In the genomic region with DNA sequence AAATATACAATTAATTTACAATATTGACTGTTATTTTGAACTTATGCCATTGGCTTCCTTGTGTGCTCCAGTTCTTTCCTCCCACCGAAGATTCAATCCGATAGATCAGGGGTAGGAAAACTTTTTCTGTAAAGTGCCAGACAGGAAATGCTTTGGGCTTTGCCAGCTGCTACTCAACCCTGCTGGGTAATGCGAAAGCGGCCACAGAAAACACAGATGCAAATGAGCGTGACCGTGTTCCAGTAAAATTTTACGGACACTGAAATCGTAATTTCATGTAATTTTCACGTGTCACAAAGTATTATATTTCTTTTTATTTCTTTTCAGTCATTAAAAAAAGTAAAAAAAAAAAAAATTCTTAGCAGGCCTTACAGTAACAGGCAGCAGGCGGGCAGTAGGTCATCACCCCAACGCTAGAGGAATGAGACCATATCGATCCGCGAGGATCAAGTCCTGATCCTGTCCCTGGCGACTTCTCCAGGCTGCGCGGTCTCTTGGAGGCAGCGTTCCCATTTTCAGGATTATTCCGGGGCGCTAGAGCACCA, we compare ENCODE assay signal across 8 cellular contexts. TPM values are rescaled to one million over a fixed set of nuclear protein-coding genes. Genes with fewer than 3 reads are reported as not detected.
A peak's percentile ranks its signal among the peaks of the same experiment; 100 is the strongest.
DNase-seq lines count a peak whose midpoint lies in the region; ATAC-seq and TF ChIP-seq lines count a peak whose summit lies in the region.

No MANE protein-coding gene starts in this region.

- TSS peak; percentile 68 for BruUV-seq in Caco-2 (replicated peaks; lab: Mats Ljungman, UMichigan)

- no peaks in the 10 kb centered on the region for H3K27me3 ChIP-seq in Caco-2 (replicated peaks; ENCODE audit: control insufficient read depth, insufficient read depth, low read length)
- no peaks in the 10 kb centered on the region for H3K27me3 ChIP-seq in liver (ENCODE audit: control insufficient read depth in 4 of 4, insufficient read depth in 4 of 4, low read length in 3 of 4)

- TF ChIP-seq CTCF in Caco-2 (IDR thresholded peaks at IDR 0.05; ENCODE audit: insufficient read depth in 1 of 2, low read depth in 1 of 2, low read length in 1 of 2, severe bottlenecking in 1 of 2, unreplicated experiment in 1 of 2) (no peak), liver (IDR thresholded peaks at IDR 0.05; ENCODE audit: low read depth, low read length, missing input control) (no peak)

- H3K27me3 Mint-ChIP-seq in Caco-2 (ENCODE audit: insufficient read depth, unreplicated experiment): no peaks in the 10 kb centered on the region
- H3K27me3 Mint-ChIP-seq in stimulated activated naive B cell treated with anti-CD40 and anti-IgM and Interleukin-4, amounts not matched to agents 10 μg/mL and 1 μg/mL and 100 μg/mL, for 72 hours: no peaks in the 10 kb centered on the region

- H3K27ac Mint-ChIP-seq in Caco-2 (ENCODE audit: unreplicated experiment): no peak overlapping the region
- peak overlapping the region; percentile 84 for H3K27ac Mint-ChIP-seq in stimulated activated naive B cell treated with anti-CD40 and anti-IgM and Interleukin-4, amounts not matched to agents 10 μg/mL and 1 μg/mL and 100 μg/mL, for 72 hours

- TF ChIP-seq RAD21 in liver (IDR thresholded peaks at IDR 0.05): no peak

- intact Hi-C loops in Caco-2 (cut with micrococcal nuclease; ENCODE audit: unreplicated experiment): no loop called here

- H3K4me3 ChIP-seq in Caco-2 (ENCODE audit: low read depth, low read length): peak overlapping the region; percentile 56
- H3K4me3 ChIP-seq in liver (ENCODE audit: low read depth in 1 of 3, low read length in 3 of 3): peak overlapping the region; percentile 90 to 94 (median 92)

- H3K9ac ChIP-seq in liver (ENCODE audit: low read depth in 1 of 2, low read length in 2 of 2): peak overlapping the region; percentile 85 to 92

- peaks cover 6% of the 10 kb centered on the region for H3K36me3 Mint-ChIP-seq in Caco-2 (ENCODE audit: insufficient read depth, unreplicated experiment)
- peaks cover 7 to 8% of the 10 kb centered on the region in 2 donors for H3K36me3 Mint-ChIP-seq in stimulated activated naive B cell treated with anti-CD40 and anti-IgM and Interleukin-4, amounts not matched to agents 10 μg/mL and 1 μg/mL and 100 μg/mL, for 72 hours

- H3K9me3 Mint-ChIP-seq in Caco-2 (ENCODE audit: unreplicated experiment): no peaks in the 10 kb centered on the region
- no peaks in the 10 kb centered on the region for H3K9me3 Mint-ChIP-seq in stimulated activated naive B cell treated with anti-CD40 and anti-IgM and Interleukin-4, amounts not matched to agents 10 μg/mL and 1 μg/mL and 100 μg/mL, for 72 hours

- no peaks in the 10 kb centered on the region for H3K4me1 Mint-ChIP-seq in Caco-2 (ENCODE audit: low read depth, unreplicated experiment)
- H3K4me1 Mint-ChIP-seq in stimulated activated naive B cell treated with anti-CD40 and anti-IgM and Interleukin-4, amounts not matched to agents 10 μg/mL and 1 μg/mL and 100 μg/mL, for 72 hours: peaks cover 19 to 28% of the 10 kb centered on the region in 2 donors

- H3K9me3 ChIP-seq in Caco-2: no peaks in the 10 kb centered on the region
- H3K9me3 ChIP-seq in liver (ENCODE audit: control insufficient read depth in 4 of 4, low read length in 3 of 4): no peaks in the 10 kb centered on the region

- H3K36me3 ChIP-seq in Caco-2 (ENCODE audit: control insufficient read depth, insufficient read depth, low read length) (no peaks in the 10 kb centered on the region), liver (ENCODE audit: control insufficient read depth in 4 of 4, insufficient read depth in 3 of 4, low read depth in 1 of 4, low read length in 3 of 4) (peaks cover 0 to 5% (median 1%) of the 10 kb centered on the region in 4 donors)

- peak overlapping the region; percentile 79 for H3K4me3 Mint-ChIP-seq in Caco-2 (ENCODE audit: unreplicated experiment)
- H3K4me3 Mint-ChIP-seq in stimulated activated naive B cell treated with anti-CD40 and anti-IgM and Interleukin-4, amounts not matched to agents 10 μg/mL and 1 μg/mL and 100 μg/mL, for 72 hours: peak overlapping the region; percentile 91 to 92

- CTCF ChIA-PET in Caco-2 (lab: Charles Lee): no interaction called here

- under 1% methylated on average over 20 of the region's 20 CpGs for WGBS in liver

- peak overlapping the region; percentile 89 to 96 for H3K27ac ChIP-seq in liver (ENCODE audit: low read depth in 1 of 2, low read length in 2 of 2)

- H3K4me1 ChIP-seq in Caco-2 (no peaks in the 10 kb centered on the region), liver (ENCODE audit: control insufficient read depth in 4 of 4, insufficient read depth in 4 of 4, low read length in 3 of 4) (peaks cover 11 to 67% (median 42%) of the 10 kb centered on the region in 4 donors)

- peak; percentile 26 for ATAC-seq in GM19452 (IDR thresholded peaks at IDR 0.05; ENCODE audit: unreplicated experiment)
- no peak for ATAC-seq in stimulated activated naive B cell treated with anti-CD40 and anti-IgM and Interleukin-4, amounts not matched to agents 10 μg/mL and 1 μg/mL and 100 μg/mL, for 72 hours (replicated peaks)

- POLR2A ChIA-PET in Caco-2 (lab: Charles Lee): interaction anchor here (0.7 to 1.0 kb wide), 2 partner anchors 14 to 59 kb away, joined by 4 to 7 read pairs; no protein-coding TSS in a partner anchor

- DNase-seq in Caco-2 (no peak), HT-29 (ENCODE audit: low spot score) (peak; percentile 75), T-helper 2 cell (peak in 3 of 5 experiments; percentile 32 to 80 (median 70)), NCI-H1436 treated with DMSO at 0.1 percent for 48 hours (lab: John Stamatoyannopoulos, UW) (no peak)
- peak; percentile 62 for DNase-seq in central memory CD4-positive, alpha-beta T cell
- peak; percentile 4 for DNase-seq in stimulated activated naive B cell treated with anti-CD40 and anti-IgM and Interleukin-4, amounts not matched to agents 10 μg/mL and 1 μg/mL and 100 μg/mL, for 72 hours

TF ChIP-seq in liver, 16 proteins besides CTCF, POLR2A, EP300 and RAD21 (continues in another document):
- TF ChIP-seq GABPA (IDR thresholded peaks at IDR 0.05 in 1 of 2, conservative IDR thresholded peaks at IDR 0.05 in 1 of 2): no peak
- TF ChIP-seq, protein P1, sequence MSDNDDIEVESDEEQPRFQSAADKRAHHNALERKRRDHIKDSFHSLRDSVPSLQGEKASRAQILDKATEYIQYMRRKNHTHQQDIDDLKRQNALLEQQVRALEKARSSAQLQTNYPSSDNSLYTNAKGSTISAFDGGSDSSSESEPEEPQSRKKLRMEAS (IDR thresholded peaks at IDR 0.05): no peak
- peak; percentile 39 for TF ChIP-seq NR2F2 (IDR thresholded peaks at IDR 0.05)
- TF ChIP-seq, protein P2, sequence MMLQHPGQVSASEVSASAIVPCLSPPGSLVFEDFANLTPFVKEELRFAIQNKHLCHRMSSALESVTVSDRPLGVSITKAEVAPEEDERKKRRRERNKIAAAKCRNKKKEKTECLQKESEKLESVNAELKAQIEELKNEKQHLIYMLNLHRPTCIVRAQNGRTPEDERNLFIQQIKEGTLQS (IDR thresholded peaks at IDR 0.05): no peak
- peak; percentile 64 for TF ChIP-seq YY1 (IDR thresholded peaks at IDR 0.05)
- TF ChIP-seq HNF4A (conservative IDR thresholded peaks at IDR 0.05): no peak
- no peak for TF ChIP-seq EGR1 (IDR thresholded peaks at IDR 0.05; ENCODE audit: low read depth in 2 of 2)
- TF ChIP-seq, protein P3, sequence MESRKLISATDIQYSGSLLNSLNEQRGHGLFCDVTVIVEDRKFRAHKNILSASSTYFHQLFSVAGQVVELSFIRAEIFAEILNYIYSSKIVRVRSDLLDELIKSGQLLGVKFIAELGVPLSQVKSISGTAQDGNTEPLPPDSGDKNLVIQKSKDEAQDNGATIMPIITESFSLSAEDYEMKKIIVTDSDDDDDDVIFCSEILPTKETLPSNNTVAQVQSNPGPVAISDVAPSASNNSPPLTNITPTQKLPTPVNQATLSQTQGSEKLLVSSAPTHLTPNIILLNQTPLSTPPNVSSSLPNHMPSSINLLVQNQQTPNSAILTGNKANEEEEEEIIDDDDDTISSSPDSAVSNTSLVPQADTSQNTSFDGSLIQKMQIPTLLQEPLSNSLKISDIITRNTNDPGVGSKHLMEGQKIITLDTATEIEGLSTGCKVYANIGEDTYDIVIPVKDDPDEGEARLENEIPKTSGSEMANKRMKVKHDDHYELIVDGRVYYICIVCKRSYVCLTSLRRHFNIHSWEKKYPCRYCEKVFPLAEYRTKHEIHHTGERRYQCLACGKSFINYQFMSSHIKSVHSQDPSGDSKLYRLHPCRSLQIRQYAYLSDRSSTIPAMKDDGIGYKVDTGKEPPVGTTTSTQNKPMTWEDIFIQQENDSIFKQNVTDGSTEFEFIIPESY (IDR thresholded peaks at IDR 0.05): no peak
- TF ChIP-seq, protein P4, sequence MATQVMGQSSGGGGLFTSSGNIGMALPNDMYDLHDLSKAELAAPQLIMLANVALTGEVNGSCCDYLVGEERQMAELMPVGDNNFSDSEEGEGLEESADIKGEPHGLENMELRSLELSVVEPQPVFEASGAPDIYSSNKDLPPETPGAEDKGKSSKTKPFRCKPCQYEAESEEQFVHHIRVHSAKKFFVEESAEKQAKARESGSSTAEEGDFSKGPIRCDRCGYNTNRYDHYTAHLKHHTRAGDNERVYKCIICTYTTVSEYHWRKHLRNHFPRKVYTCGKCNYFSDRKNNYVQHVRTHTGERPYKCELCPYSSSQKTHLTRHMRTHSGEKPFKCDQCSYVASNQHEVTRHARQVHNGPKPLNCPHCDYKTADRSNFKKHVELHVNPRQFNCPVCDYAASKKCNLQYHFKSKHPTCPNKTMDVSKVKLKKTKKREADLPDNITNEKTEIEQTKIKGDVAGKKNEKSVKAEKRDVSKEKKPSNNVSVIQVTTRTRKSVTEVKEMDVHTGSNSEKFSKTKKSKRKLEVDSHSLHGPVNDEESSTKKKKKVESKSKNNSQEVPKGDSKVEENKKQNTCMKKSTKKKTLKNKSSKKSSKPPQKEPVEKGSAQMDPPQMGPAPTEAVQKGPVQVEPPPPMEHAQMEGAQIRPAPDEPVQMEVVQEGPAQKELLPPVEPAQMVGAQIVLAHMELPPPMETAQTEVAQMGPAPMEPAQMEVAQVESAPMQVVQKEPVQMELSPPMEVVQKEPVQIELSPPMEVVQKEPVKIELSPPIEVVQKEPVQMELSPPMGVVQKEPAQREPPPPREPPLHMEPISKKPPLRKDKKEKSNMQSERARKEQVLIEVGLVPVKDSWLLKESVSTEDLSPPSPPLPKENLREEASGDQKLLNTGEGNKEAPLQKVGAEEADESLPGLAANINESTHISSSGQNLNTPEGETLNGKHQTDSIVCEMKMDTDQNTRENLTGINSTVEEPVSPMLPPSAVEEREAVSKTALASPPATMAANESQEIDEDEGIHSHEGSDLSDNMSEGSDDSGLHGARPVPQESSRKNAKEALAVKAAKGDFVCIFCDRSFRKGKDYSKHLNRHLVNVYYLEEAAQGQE (IDR thresholded peaks at IDR 0.05): no peak

RNA-seq across cellular contexts. Expression of a gene that starts 0.6 kb away (rescaled TPM):
- total RNA-seq in Caco-2 (2022): 0.67 and 1.1 TPM in 2 replicates
- total RNA-seq in HT-29 (2014; rRNA removed; shearing (Covaris generic)): 2.3 and 5.1 TPM in 2 replicates
- total RNA-seq in liver: 10 to 100 TPM in 1 of 2 donors, 1 to 10 TPM in 1; 6.8 to 17.7 TPM
- 10 to 100 TPM; 14.2 to 32.2 TPM for polyA plus RNA-seq in liver

RNA-seq across cellular contexts. Expression of a gene that starts 1.0 kb away (rescaled TPM):
- total RNA-seq in Caco-2 (2022) (6.5 and 7.0 TPM in 2 replicates), liver (10 to 100 TPM; 26.9 to 29.7 TPM)
- 32.1 and 36.6 TPM in 2 replicates for total RNA-seq in HT-29 (2014; rRNA removed; shearing (Covaris generic))
- polyA plus RNA-seq in liver: 10 to 100 TPM; 19.8 to 26.9 TPM

RNA-seq across cellular contexts. Expression of a gene that starts 59.3 kb away (rescaled TPM):
- total RNA-seq in Caco-2 (2022) (4.9 and 5.6 TPM in 2 replicates), liver (10 to 100 TPM; 15.6 to 19.7 TPM)
- 41.3 and 41.8 TPM in 2 replicates for total RNA-seq in HT-29 (2014; rRNA removed; shearing (Covaris generic))
- 1 to 10 TPM; 5.1 to 7.0 TPM for polyA plus RNA-seq in liver

Comparison
In these comparisons a context has a peak if more than half of its experiments do, and no peak if none do; other contexts are left out.
1. DNase-seq: peak in HT-29 (single experiment), T-helper 2 cell (3 of 5), central memory CD4-positive, alpha-beta T cell (single experiment) and stimulated activated naive B cell treated with anti-CD40 and anti-IgM and Interleukin-4, amounts not matched to agents 10 μg/mL and 1 μg/mL and 100 μg/mL, for 72 hours (single experiment); none in Caco-2 (0 of 2) and NCI-H1436 treated with DMSO at 0.1 percent for 48 hours (single experiment).